Comparison of ENCODE assay signal across 18 cellular contexts in genomic region chr1:113678159-113678469, GRCh38.
"Had no signal": no experiment of that assay in that cellular context is flagged by ENCODE, and none has a peak within 500 bp of the region (broad histone marks: within the 10 kb centered on the region; RNA-seq: fewer than 3 reads in every experiment).

No MANE protein-coding gene starts in this region.

- H3K27ac ChIP-seq: ascending aorta, colonic mucosa, esophagus squamous epithelium, gastrocnemius medialis, left ventricle myocardium inferior, sigmoid colon, testis, uterus had no signal

- H3K27me3 Mint-ChIP-seq: activated naive CD8-positive, alpha-beta T cell; central memory CD8-positive, alpha-beta T cell; progenitor cell of endocrine pancreas had no signal

- ATAC-seq: activated T-cell treated with anti-CD3 and anti-CD28 coated beads, Interleukin-2, amount 50 U/mL, for 4 hours had no signal

- H3K4me2 ChIP-seq: smooth muscle cell had no signal

- H3K36me3 ChIP-seq: adrenal gland, gastrocnemius medialis, uterus had no signal

- H3K4me3 ChIP-seq: adrenal gland, ascending aorta, colonic mucosa, esophagus squamous epithelium, gastrocnemius medialis, left ventricle myocardium inferior, sigmoid colon, smooth muscle cell, testis, uterus had no signal

- H3K9me3 Mint-ChIP-seq: activated T-cell treated with anti-CD3 and anti-CD28 coated beads, Interleukin-2, amount 50 U/mL, for 4 hours; activated T-helper 2 cell treated with anti-CD3 and anti-CD28 coated beads, Interferon-gamma antibody, Interleukin-2, Interleukin-4, amounts not matched to agents 10 μg/mL and 5 μg/mL and 100 μg/mL, durations not matched to agents 14 hours and 24 hours and 36 hours; central memory CD8-positive, alpha-beta T cell had no signal

- DNase-seq: activated CD8-positive, alpha-beta memory T cell treated with anti-CD3 and anti-CD28 coated beads, Interleukin-2, amount 50 U/mL, for 48 hours; activated naive CD4-positive, alpha-beta T cell; activated T-cell treated with anti-CD3 and anti-CD28 coated beads, Interleukin-2, amount 50 U/mL, for 4 hours; adrenal gland; colonic mucosa; esophagus squamous epithelium; gastrocnemius medialis; left ventricle myocardium inferior; sigmoid colon; stimulated activated CD4-positive, alpha-beta T cell treated with anti-CD3 and anti-CD28 coated beads, Interleukin-15, amount 100 ng/mL, for 24 hours; testis; uterus had no signal

- H3K4me1 Mint-ChIP-seq: central memory CD8-positive, alpha-beta T cell had no signal

- H3K36me3 Mint-ChIP-seq: activated naive CD8-positive, alpha-beta T cell had no signal

- H3K4me3 Mint-ChIP-seq: activated naive CD8-positive, alpha-beta T cell; activated T-cell treated with anti-CD3 and anti-CD28 coated beads, Interleukin-2, amount 50 U/mL, for 4 hours; central memory CD8-positive, alpha-beta T cell had no signal

- H3K9me3 ChIP-seq: adrenal gland, ascending aorta, colonic mucosa, esophagus squamous epithelium, gastrocnemius medialis, left ventricle myocardium inferior, sigmoid colon, testis, uterus had no signal

- H3K4me1 ChIP-seq: colonic mucosa, testis, uterus had no signal

- H3K27ac Mint-ChIP-seq: activated naive CD8-positive, alpha-beta T cell; activated T-helper 2 cell treated with anti-CD3 and anti-CD28 coated beads, Interferon-gamma antibody, Interleukin-2, Interleukin-4, amounts not matched to agents 10 μg/mL and 5 μg/mL and 100 μg/mL, durations not matched to agents 14 hours and 24 hours and 36 hours had no signal

- H3K27me3 ChIP-seq: adrenal gland, ascending aorta, colonic mucosa, esophagus squamous epithelium, gastrocnemius medialis, sigmoid colon, testis, uterus had no signal
